15 cellular contexts compared by ENCODE assay signal in the genomic region with DNA sequence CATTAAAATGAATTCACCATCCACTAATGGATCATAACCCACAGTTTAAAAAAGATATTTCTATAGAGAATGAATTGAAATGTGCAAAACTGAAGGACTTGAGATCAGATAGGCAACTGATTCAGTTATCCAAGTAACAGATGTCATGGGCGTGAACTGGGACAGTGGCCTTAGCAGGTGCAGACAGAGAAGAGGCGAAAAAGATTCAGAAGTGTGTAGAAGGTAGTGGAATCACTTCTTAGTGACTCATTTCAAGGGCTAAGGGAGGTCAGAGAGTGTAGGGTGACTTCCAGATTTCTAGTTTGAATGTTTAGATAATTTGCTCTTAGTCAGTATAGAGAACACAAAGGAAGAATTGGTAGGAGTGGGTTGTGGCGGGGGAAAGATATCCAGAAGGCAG.
A peak's percentile ranks its signal among the peaks of the same experiment; 100 is the strongest.
DNase-seq lines count a peak whose midpoint lies in the region; ATAC-seq and TF ChIP-seq lines count a peak whose summit lies in the region.
"Had no signal": no experiment of that assay in that cellular context is flagged by ENCODE, and none has a peak within 500 bp of the region (broad histone marks: within the 10 kb centered on the region; RNA-seq: fewer than 3 reads in every experiment).

No MANE protein-coding gene starts in this region.

- H2AFZ ChIP-seq in mammary epithelial cell (ENCODE audit: low read depth, low read length), result no peak overlapping the region

- H3K36me3 ChIP-seq in mammary epithelial cell (ENCODE audit: insufficient read depth, low read length), result peaks cover 3% of the 10 kb centered on the region
- H3K36me3 ChIP-seq: tibial nerve had no signal

- WGBS in mammary epithelial cell (ENCODE audit: low coverage, missing lambda C conversion rate), result 100% methylated on average over 3 of the region's 3 CpGs

- peaks cover 8% of the 10 kb centered on the region for H3K4me1 ChIP-seq in mammary epithelial cell (ENCODE audit: insufficient read depth, low read length)

- no peaks in the 10 kb centered on the region for H3K27me3 Mint-ChIP-seq in MCF 10A (ENCODE audit: insufficient read depth, unreplicated experiment)
- no peaks in the 10 kb centered on the region for H3K27me3 Mint-ChIP-seq in activated T-helper 17 cell treated with anti-CD3 and anti-CD28 coated beads, Interleukin-2, amount 50 U/mL, for 72 hours

- no peaks in the 10 kb centered on the region for H3K27me3 ChIP-seq in mammary epithelial cell (ENCODE audit: insufficient read depth, low read length)
- H3K27me3 ChIP-seq: body of pancreas, tibial nerve had no signal

- no peak overlapping the region for H3K4me3 Mint-ChIP-seq in MCF 10A (ENCODE audit: unreplicated experiment)
- no peak overlapping the region for H3K4me3 Mint-ChIP-seq in activated T-helper 17 cell treated with anti-CD3 and anti-CD28 coated beads, Interleukin-2, amount 50 U/mL, for 72 hours
- H3K4me3 Mint-ChIP-seq: activated T-helper 1 cell treated with anti-CD3 and anti-CD28 coated beads, Interleukin-12 subunit alpha, Interleukin-12 subunit beta, Interleukin-2, Interleukin-4 antibody, amounts not matched to agents 30 ng/mL and 10 ng/mL and 1 ng/mL, durations not matched to agents 14 hours and 24 hours and 36 hours had no signal

- peaks cover 86% of the 10 kb centered on the region for H3K79me2 ChIP-seq in mammary epithelial cell (ENCODE audit: insufficient read depth, low read length)

- no peaks in the 10 kb centered on the region for H3K9me3 Mint-ChIP-seq in MCF 10A (ENCODE audit: unreplicated experiment)
- H3K9me3 Mint-ChIP-seq in activated T-helper 17 cell treated with anti-CD3 and anti-CD28 coated beads, Interleukin-2, amount 50 U/mL, for 72 hours, result no peaks in the 10 kb centered on the region

- in situ Hi-C loops in mammary epithelial cell (cut with MboI; ENCODE audit: low sequenced_read_pairs in 2 of 2), result no loop called here

- H3K27ac Mint-ChIP-seq in MCF 10A (ENCODE audit: low read depth, unreplicated experiment), result no peak overlapping the region
- H3K27ac Mint-ChIP-seq in activated T-helper 17 cell treated with anti-CD3 and anti-CD28 coated beads, Interleukin-2, amount 50 U/mL, for 72 hours, result no peak overlapping the region
- H3K27ac Mint-ChIP-seq: activated T-helper 1 cell treated with anti-CD3 and anti-CD28 coated beads, Interleukin-12 subunit alpha, Interleukin-12 subunit beta, Interleukin-2, Interleukin-4 antibody, amounts not matched to agents 30 ng/mL and 10 ng/mL and 1 ng/mL, durations not matched to agents 14 hours and 24 hours and 36 hours had no signal

- peaks cover 7% of the 10 kb centered on the region for H3K36me3 Mint-ChIP-seq in MCF 10A (ENCODE audit: insufficient read depth, unreplicated experiment)
- no peaks in the 10 kb centered on the region for H3K36me3 Mint-ChIP-seq in activated T-helper 17 cell treated with anti-CD3 and anti-CD28 coated beads, Interleukin-2, amount 50 U/mL, for 72 hours (ENCODE audit: low read depth)

- CTCF ChIA-PET in mammary epithelial cell (lab: Charles Lee; ENCODE audit: low non-redundant PET) (no interaction called here), MCF 10A (lab: Yijun Ruan, JAX) (interaction anchor here (0.9 to 1.3 kb wide), 2 partner anchors 328 to 403 kb away, joined by 4 to 7 read pairs; no protein-coding TSS in a partner anchor)

- intact Hi-C loops in mammary epithelial cell (cut with micrococcal nuclease) (loop anchor here (5.0 to 10.0 kb wide), 4 partner anchors 160 to 760 kb away; a partner anchor contains a TSS), MCF 10A (cut with micrococcal nuclease) (no loop called here)

- POLR2A ChIA-PET in MCF 10A (lab: Yijun Ruan, JAX), result interaction anchor here (0.6 to 1.2 kb wide), 2 partner anchors 10 to 264 kb away, joined by 3 to 4 read pairs; no protein-coding TSS in a partner anchor

- dilution Hi-C loops in mammary epithelial cell (cut with HindIII; ENCODE audit: low sequenced_read_pairs), result no loop called here

- H3K4me3 ChIP-seq in mammary epithelial cell (replicated peaks in 1 of 3; ENCODE audit: insufficient read depth in 1 of 3, low read depth in 2 of 3, low read length in 3 of 3), result no peak overlapping the region
- H3K4me3 ChIP-seq: body of pancreas, smooth muscle cell, tibial nerve had no signal

- no peak for TF ChIP-seq CTCF in mammary epithelial cell (conservative IDR thresholded peaks at IDR 0.05 in 1 of 2, IDR thresholded peaks at IDR 0.05 in 1 of 2; ENCODE audit: extremely low read depth in 1 of 2, insufficient read depth in 1 of 2, low read depth in 1 of 2, low read length in 2 of 2)
- no peak for TF ChIP-seq CTCF in MCF 10A (IDR thresholded peaks at IDR 0.05; ENCODE audit: unreplicated experiment)

- DNase-seq in mammary epithelial cell (peak; percentile 11), MCF 10A (ENCODE audit: unreplicated experiment) (no peak), NCI-H2081 (lab: John Stamatoyannopoulos, UW) (no peak), NCI-H2029 treated with DMSO at 0.1 percent for 48 hours (lab: John Stamatoyannopoulos, UW) (no peak), COLO668 (lab: John Stamatoyannopoulos, UW; ENCODE audit: unreplicated experiment) (no peak)
- DNase-seq: body of pancreas; effector memory CD4-positive, alpha-beta T cell; left ventricle myocardium superior had no signal

- BruUV-seq in mammary epithelial cell (replicated peaks; lab: Mats Ljungman, UMichigan) (no TSS peak), MCF 10A (replicated peaks; lab: Mats Ljungman, UMichigan) (no TSS peak)

- peaks cover 34% of the 10 kb centered on the region for H3K4me1 Mint-ChIP-seq in MCF 10A (ENCODE audit: insufficient read depth, unreplicated experiment)
- peaks cover 4% of the 10 kb centered on the region for H3K4me1 Mint-ChIP-seq in activated T-helper 17 cell treated with anti-CD3 and anti-CD28 coated beads, Interleukin-2, amount 50 U/mL, for 72 hours

- H4K20me1 ChIP-seq in mammary epithelial cell (ENCODE audit: insufficient read depth, low read length), result no peaks in the 10 kb centered on the region

- H3K27ac ChIP-seq in mammary epithelial cell (ENCODE audit: insufficient read depth, low read depth, low read length), result no peak overlapping the region
- H3K27ac ChIP-seq: body of pancreas had no signal

- no peak overlapping the region for H3K9ac ChIP-seq in mammary epithelial cell (ENCODE audit: insufficient read depth, low read length)

- ATAC-seq in HG02884 (IDR thresholded peaks at IDR 0.05; ENCODE audit: unreplicated experiment) (peak; percentile 55), HG03571 (IDR thresholded peaks at IDR 0.05; ENCODE audit: unreplicated experiment) (no peak)
- ATAC-seq in activated T-helper 17 cell treated with anti-CD3 and anti-CD28 coated beads, Interleukin-2, amount 50 U/mL, for 72 hours (replicated peaks), result peak; percentile 54
- ATAC-seq: activated CD4-positive, CD25-positive, alpha-beta regulatory T cell treated with anti-CD3 and anti-CD28 coated beads, Interleukin-2, amount 50 U/mL, for 24 hours; body of pancreas; left ventricle myocardium superior had no signal

- no peak overlapping the region for H3K4me2 ChIP-seq in mammary epithelial cell (ENCODE audit: insufficient read depth, low read depth, low read length)
- H3K4me2 ChIP-seq: smooth muscle cell had no signal

- no peaks in the 10 kb centered on the region for H3K9me3 ChIP-seq in mammary epithelial cell (replicated peaks; ENCODE audit: insufficient read depth, low read length)
- H3K9me3 ChIP-seq: body of pancreas, tibial nerve had no signal
